1 cellular context compared by ENCODE assay signal in the genomic region with DNA sequence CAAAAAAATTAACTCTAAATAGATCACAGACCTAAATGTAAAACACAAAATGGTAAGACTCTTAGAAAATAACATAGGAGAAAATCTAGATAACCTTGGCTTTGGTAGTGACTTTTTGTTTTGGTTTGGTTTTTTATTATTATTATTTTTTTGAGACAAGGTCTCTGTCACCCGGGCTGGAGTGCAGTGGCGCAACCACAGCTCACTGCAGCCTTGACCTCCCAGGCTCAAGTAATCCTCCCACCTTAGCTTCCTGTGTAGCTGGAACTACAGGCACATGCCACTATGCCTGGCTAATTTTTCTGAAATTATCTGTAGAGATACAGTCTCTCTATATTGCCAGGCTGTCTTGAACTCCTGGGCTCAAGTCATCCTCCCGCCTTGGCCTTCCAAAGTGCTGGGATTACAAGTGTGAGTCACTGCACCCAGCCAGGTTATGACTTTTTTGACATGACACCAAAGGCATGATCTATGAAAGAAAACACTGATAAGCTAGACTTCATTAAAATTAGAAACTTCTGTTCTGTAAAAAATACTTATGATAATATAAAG.
TF ChIP-seq lines count a peak whose summit lies in the region.

No MANE protein-coding gene starts in this region.

TF ChIP-seq in GM23338, 12 proteins besides CTCF, POLR2A, EP300 and RAD21 (continued from another document):
- TF ChIP-seq EZH2 (IDR thresholded peaks at IDR 0.05; ENCODE audit: low read depth, unreplicated experiment) (no peak), STAT1 (IDR thresholded peaks at IDR 0.05; ENCODE audit: unreplicated experiment) (no peak), ZNF114 (CRISPR knock-in tag; IDR thresholded peaks at IDR 0.05) (no peak), JUNB (IDR thresholded peaks at IDR 0.05; ENCODE audit: unreplicated experiment) (no peak), CREB1 (CRISPR knock-in tag; IDR thresholded peaks at IDR 0.05; ENCODE audit: low read depth) (no peak), NANOG (IDR thresholded peaks at IDR 0.05; ENCODE audit: borderline replicate concordance) (no peak), EZH2phosphoT487 (IDR thresholded peaks at IDR 0.05; ENCODE audit: unreplicated experiment) (no peak), ZNF331 (CRISPR knock-in tag; IDR thresholded peaks at IDR 0.05; ENCODE audit: low read depth) (no peak)
- TF ChIP-seq, protein P1, sequence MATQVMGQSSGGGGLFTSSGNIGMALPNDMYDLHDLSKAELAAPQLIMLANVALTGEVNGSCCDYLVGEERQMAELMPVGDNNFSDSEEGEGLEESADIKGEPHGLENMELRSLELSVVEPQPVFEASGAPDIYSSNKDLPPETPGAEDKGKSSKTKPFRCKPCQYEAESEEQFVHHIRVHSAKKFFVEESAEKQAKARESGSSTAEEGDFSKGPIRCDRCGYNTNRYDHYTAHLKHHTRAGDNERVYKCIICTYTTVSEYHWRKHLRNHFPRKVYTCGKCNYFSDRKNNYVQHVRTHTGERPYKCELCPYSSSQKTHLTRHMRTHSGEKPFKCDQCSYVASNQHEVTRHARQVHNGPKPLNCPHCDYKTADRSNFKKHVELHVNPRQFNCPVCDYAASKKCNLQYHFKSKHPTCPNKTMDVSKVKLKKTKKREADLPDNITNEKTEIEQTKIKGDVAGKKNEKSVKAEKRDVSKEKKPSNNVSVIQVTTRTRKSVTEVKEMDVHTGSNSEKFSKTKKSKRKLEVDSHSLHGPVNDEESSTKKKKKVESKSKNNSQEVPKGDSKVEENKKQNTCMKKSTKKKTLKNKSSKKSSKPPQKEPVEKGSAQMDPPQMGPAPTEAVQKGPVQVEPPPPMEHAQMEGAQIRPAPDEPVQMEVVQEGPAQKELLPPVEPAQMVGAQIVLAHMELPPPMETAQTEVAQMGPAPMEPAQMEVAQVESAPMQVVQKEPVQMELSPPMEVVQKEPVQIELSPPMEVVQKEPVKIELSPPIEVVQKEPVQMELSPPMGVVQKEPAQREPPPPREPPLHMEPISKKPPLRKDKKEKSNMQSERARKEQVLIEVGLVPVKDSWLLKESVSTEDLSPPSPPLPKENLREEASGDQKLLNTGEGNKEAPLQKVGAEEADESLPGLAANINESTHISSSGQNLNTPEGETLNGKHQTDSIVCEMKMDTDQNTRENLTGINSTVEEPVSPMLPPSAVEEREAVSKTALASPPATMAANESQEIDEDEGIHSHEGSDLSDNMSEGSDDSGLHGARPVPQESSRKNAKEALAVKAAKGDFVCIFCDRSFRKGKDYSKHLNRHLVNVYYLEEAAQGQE (IDR thresholded peaks at IDR 0.05; ENCODE audit: unreplicated experiment), result no peak
- TF ChIP-seq, protein P2, sequence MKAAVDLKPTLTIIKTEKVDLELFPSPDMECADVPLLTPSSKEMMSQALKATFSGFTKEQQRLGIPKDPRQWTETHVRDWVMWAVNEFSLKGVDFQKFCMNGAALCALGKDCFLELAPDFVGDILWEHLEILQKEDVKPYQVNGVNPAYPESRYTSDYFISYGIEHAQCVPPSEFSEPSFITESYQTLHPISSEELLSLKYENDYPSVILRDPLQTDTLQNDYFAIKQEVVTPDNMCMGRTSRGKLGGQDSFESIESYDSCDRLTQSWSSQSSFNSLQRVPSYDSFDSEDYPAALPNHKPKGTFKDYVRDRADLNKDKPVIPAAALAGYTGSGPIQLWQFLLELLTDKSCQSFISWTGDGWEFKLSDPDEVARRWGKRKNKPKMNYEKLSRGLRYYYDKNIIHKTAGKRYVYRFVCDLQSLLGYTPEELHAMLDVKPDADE (IDR thresholded peaks at IDR 0.05), result no peak
- TF ChIP-seq, protein P3, sequence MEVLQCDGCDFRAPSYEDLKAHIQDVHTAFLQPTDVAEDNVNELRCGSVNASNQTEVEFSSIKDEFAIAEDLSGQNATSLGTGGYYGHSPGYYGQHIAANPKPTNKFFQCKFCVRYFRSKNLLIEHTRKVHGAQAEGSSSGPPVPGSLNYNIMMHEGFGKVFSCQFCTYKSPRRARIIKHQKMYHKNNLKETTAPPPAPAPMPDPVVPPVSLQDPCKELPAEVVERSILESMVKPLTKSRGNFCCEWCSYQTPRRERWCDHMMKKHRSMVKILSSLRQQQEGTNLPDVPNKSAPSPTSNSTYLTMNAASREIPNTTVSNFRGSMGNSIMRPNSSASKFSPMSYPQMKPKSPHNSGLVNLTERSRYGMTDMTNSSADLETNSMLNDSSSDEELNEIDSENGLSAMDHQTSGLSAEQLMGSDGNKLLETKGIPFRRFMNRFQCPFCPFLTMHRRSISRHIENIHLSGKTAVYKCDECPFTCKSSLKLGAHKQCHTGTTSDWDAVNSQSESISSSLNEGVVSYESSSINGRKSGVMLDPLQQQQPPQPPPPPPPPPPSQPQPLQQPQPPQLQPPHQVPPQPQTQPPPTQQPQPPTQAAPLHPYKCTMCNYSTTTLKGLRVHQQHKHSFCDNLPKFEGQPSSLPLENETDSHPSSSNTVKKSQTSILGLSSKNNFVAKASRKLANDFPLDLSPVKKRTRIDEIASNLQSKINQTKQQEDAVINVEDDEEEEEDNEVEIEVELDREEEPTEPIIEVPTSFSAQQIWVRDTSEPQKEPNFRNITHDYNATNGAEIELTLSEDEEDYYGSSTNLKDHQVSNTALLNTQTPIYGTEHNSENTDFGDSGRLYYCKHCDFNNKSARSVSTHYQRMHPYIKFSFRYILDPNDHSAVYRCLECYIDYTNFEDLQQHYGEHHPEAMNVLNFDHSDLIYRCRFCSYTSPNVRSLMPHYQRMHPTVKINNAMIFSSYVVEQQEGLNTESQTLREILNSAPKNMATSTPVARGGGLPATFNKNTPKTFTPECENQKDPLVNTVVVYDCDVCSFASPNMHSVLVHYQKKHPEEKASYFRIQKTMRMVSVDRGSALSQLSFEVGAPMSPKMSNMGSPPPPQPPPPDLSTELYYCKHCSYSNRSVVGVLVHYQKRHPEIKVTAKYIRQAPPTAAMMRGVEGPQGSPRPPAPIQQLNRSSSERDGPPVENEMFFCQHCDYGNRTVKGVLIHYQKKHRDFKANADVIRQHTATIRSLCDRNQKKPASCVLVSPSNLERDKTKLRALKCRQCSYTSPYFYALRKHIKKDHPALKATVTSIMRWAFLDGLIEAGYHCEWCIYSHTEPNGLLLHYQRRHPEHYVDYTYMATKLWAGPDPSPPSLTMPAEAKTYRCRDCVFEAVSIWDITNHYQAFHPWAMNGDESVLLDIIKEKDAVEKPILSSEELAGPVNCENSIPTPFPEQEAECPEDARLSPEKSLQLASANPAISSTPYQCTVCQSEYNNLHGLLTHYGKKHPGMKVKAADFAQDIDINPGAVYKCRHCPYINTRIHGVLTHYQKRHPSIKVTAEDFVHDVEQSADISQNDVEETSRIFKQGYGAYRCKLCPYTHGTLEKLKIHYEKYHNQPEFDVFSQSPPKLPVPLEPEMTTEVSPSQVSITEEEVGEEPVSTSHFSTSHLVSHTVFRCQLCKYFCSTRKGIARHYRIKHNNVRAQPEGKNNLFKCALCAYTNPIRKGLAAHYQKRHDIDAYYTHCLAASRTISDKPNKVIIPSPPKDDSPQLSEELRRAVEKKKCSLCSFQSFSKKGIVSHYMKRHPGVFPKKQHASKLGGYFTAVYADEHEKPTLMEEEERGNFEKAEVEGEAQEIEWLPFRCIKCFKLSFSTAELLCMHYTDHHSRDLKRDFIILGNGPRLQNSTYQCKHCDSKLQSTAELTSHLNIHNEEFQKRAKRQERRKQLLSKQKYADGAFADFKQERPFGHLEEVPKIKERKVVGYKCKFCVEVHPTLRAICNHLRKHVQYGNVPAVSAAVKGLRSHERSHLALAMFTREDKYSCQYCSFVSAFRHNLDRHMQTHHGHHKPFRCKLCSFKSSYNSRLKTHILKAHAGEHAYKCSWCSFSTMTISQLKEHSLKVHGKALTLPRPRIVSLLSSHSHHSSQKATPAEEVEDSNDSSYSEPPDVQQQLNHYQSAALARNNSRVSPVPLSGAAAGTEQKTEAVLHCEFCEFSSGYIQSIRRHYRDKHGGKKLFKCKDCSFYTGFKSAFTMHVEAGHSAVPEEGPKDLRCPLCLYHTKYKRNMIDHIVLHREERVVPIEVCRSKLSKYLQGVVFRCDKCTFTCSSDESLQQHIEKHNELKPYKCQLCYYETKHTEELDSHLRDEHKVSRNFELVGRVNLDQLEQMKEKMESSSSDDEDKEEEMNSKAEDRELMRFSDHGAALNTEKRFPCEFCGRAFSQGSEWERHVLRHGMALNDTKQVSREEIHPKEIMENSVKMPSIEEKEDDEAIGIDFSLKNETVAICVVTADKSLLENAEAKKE (CRISPR knock-in tag; IDR thresholded peaks at IDR 0.05), result no peak
